9 cellular contexts compared by ENCODE assay signal in genomic region chr20:32354592-32355416, GRCh38. TPM values are rescaled to one million over a fixed set of nuclear protein-coding genes. Genes with fewer than 3 reads are reported as not detected.
A peak's percentile ranks its signal among the peaks of the same experiment; 100 is the strongest.
DNase-seq lines count a peak whose midpoint lies in the region; ATAC-seq and TF ChIP-seq lines count a peak whose summit lies in the region.
"Had no signal": no experiment of that assay in that cellular context is flagged by ENCODE, and none has a peak within 500 bp of the region (broad histone marks: within the 10 kb centered on the region; RNA-seq: fewer than 3 reads in every experiment).

No MANE protein-coding gene starts in this region.

- peak overlapping the region; percentile 83 for H3K4ac ChIP-seq in IMR-90 (ENCODE audit: low read depth, low read length)

- DNase-seq in activated CD8-positive, alpha-beta memory T cell treated with anti-CD3 and anti-CD28 coated beads, Interleukin-2, amount 50 U/mL, for 48 hours = peak; percentile 58
- DNase-seq in activated CD8-positive, alpha-beta memory T cell treated with anti-CD3 and anti-CD28 coated beads for 24 hours = no peak
- DNase-seq in IMR-90 (peak; percentile 76), astrocyte of the spinal cord (ENCODE audit: low read depth, low spot score) (peak; percentile 66), spleen (no peak), ovary (no peak), T-cell (no peak), NCI-H1436 treated with DMSO at 0.1 percent for 48 hours (lab: John Stamatoyannopoulos, UW) (no peak)
- DNase-seq: RPMI8226 had no signal

- H3K36me3 ChIP-seq in IMR-90 (ENCODE audit: control insufficient read depth, insufficient read depth, low read length) (no peaks in the 10 kb centered on the region), spleen (no peaks in the 10 kb centered on the region), ovary (no peaks in the 10 kb centered on the region)

- no peak overlapping the region for H2AK9ac ChIP-seq in IMR-90 (replicated peaks; ENCODE audit: low read depth, low read length, poor library complexity)

- H3K27me3 ChIP-seq in IMR-90 (ENCODE audit: control insufficient read depth, insufficient read depth, low read length) (no peaks in the 10 kb centered on the region), spleen (replicated peaks in 1 of 7) (no peaks in the 10 kb centered on the region), ovary (no peaks in the 10 kb centered on the region)

- H2AK5ac ChIP-seq in IMR-90 (ENCODE audit: low read depth, low read length) = peak overlapping the region; percentile 25; the same call in 1 of the 2 replicates

- ATAC-seq in IMR-90 (ENCODE audit: low read depth) (peak; percentile 4), T-cell (replicated peaks in 1 of 4) (no peak)

- H2BK15ac ChIP-seq in IMR-90 (ENCODE audit: low read depth, low read length) = peak overlapping the region; percentile 12; the same call in 1 of the 3 replicates

- H3K4me3 ChIP-seq in IMR-90 (ENCODE audit: insufficient read depth, low read depth, low read length) (no peak overlapping the region), astrocyte of the spinal cord (ENCODE audit: low read depth, low read length) (no peak overlapping the region), spleen (no peak overlapping the region), ovary (no peak overlapping the region)

- no peak overlapping the region for H4K5ac ChIP-seq in IMR-90 (ENCODE audit: low read depth, low read length)

- peak overlapping the region; percentile 77 for H2BK120ac ChIP-seq in IMR-90 (ENCODE audit: low read depth, low read length)

- H2BK5ac ChIP-seq in IMR-90 (ENCODE audit: low read depth, low read length, poor library complexity, severe bottlenecking) = peak overlapping the region; percentile 80

- H3K9me1 ChIP-seq in IMR-90 (ENCODE audit: insufficient read depth, low read length) = peaks cover 12% of the 10 kb centered on the region

- no peak overlapping the region; the same call in 1 of the 2 replicates for H3K56ac ChIP-seq in IMR-90 (ENCODE audit: extremely low read depth, insufficient read depth, low read length)

- H3K9me3 ChIP-seq in IMR-90 (ENCODE audit: control insufficient read depth, insufficient read depth, low read length) = 0 out of 2 replicates have a peak, but pooled peaks cover 3% of the 10 kb centered on the region
- H3K9me3 ChIP-seq in spleen = no peaks in the 10 kb centered on the region
- no peaks in the 10 kb centered on the region for H3K9me3 ChIP-seq in ovary

- POLR2A ChIA-PET in IMR-90 (lab: Charles Lee; ENCODE audit: unreplicated experiment) = no interaction called here
- POLR2A ChIA-PET in T-cell (lab: Charles Lee) = interaction anchor here in 1 of 2 donors (0.6 kb wide), 1 partner anchor 45 kb away, joined by 5 read pairs; no protein-coding TSS in a partner anchor

- H3K18ac ChIP-seq in IMR-90 (ENCODE audit: low read depth, low read length) = peak overlapping the region; percentile 1; the same call in 1 of the 2 replicates

- peak overlapping the region; percentile 28 for H4K91ac ChIP-seq in IMR-90 (ENCODE audit: insufficient read depth, low read depth, low read length)

- H3K4me3 Mint-ChIP-seq in T-cell = no peak overlapping the region

- no peak for TF ChIP-seq EP300 in ovary (IDR thresholded peaks at IDR 0.05)

- peak overlapping the region; percentile 4; the same call in 1 of the 2 replicates for H3K4me2 ChIP-seq in IMR-90 (ENCODE audit: low read depth, low read length)

- H3K27me3 Mint-ChIP-seq in T-cell = no peaks in the 10 kb centered on the region

- H3K27ac Mint-ChIP-seq in T-cell = no peak overlapping the region

- H3K4me1 Mint-ChIP-seq in T-cell = peaks cover 12 to 19% (median 15%) of the 10 kb centered on the region in 3 donors

- no TSS peak for BruUV-seq in IMR-90 (replicated peaks; lab: Mats Ljungman, UMichigan)

- intact Hi-C loops in IMR-90 (cut with micrococcal nuclease) = no loop called here
- intact Hi-C loops in spleen (cut with DNase I; ENCODE audit: low total_unique reads) = loop anchor here (5.0 kb wide), 1 partner anchor 73 kb away; no protein-coding TSS in a partner anchor
- intact Hi-C loops in ovary (cut with DNase I) = loop anchor here in 1 of 4 donors (5.0 kb wide), 1 partner anchor 127 kb away; no protein-coding TSS in a partner anchor

- no peak for TF ChIP-seq CTCF in IMR-90 (conservative IDR thresholded peaks at IDR 0.05; ENCODE audit: low read depth, low read length)
- TF ChIP-seq CTCF in astrocyte of the spinal cord (IDR thresholded peaks at IDR 0.05; ENCODE audit: low read depth, low read length) = no peak
- TF ChIP-seq CTCF in spleen (IDR thresholded peaks at IDR 0.05 in 8 of 11, conservative IDR thresholded peaks at IDR 0.05 in 3 of 11) = no peak
- no peak for TF ChIP-seq CTCF in ovary (IDR thresholded peaks at IDR 0.05)

- no peak for TF ChIP-seq RAD21 in IMR-90 (IDR thresholded peaks at IDR 0.05; ENCODE audit: low read length)

- no peak for TF ChIP-seq POLR2A in IMR-90 (IDR thresholded peaks at IDR 0.05; ENCODE audit: low read depth, low read length)
- TF ChIP-seq POLR2A in spleen (IDR thresholded peaks at IDR 0.05) = no peak
- TF ChIP-seq POLR2A in ovary (IDR thresholded peaks at IDR 0.05) = no peak

- WGBS in IMR-90 (ENCODE audit: extremely low coverage in 2 of 2, insufficient read length in 1 of 2), 2 experiments = no CpG with 5 or more reads among the region's 2 CpGs
- 58 to 70% (median 63%) methylated on average over 2 of the region's 2 CpGs for WGBS in spleen, 5 donors
- 21 to 28% (median 25%) methylated on average over 2 of the region's 2 CpGs for WGBS in ovary, 3 donors

- peaks cover 2% of the 10 kb centered on the region; the same call in 1 of the 2 replicates for H3K4me1 ChIP-seq in IMR-90 (ENCODE audit: control insufficient read depth, insufficient read depth, low read length)
- H3K4me1 ChIP-seq in spleen = peaks cover 0 to 37% (median 18%) of the 10 kb centered on the region in 6 donors
- H3K4me1 ChIP-seq in ovary (ENCODE audit: insufficient read depth) = peaks cover 3% of the 10 kb centered on the region

- H3K36me3 Mint-ChIP-seq in T-cell = peaks cover 2% of the 10 kb centered on the region

- CTCF ChIA-PET in IMR-90 (lab: Yijun Ruan, JAX) (no interaction called here), T-cell (lab: Charles Lee) (interaction anchor here in 1 of 2 donors (0.5 kb wide), 1 partner anchor 93 kb away, joined by 4 read pairs; no protein-coding TSS in a partner anchor)

- peak overlapping the region; percentile 81 for H3K14ac ChIP-seq in IMR-90 (replicated peaks; ENCODE audit: low read depth, low read length)

- H3K9ac ChIP-seq in IMR-90 (ENCODE audit: low read depth, low read length) = no peak overlapping the region

- no peaks in the 10 kb centered on the region for H3K9me3 Mint-ChIP-seq in T-cell

- in situ Hi-C loops in IMR-90 (cut with MboI; ENCODE audit: low sequenced_read_pairs) (no loop called here), astrocyte of the spinal cord (cut with HindIII; ENCODE audit: low sequenced_read_pairs) (no loop called here)

- no peak overlapping the region for H2AFZ ChIP-seq in IMR-90 (replicated peaks; ENCODE audit: low read length, poor library complexity)

- H3K23ac ChIP-seq in IMR-90 (ENCODE audit: low read depth, low read length) = peak overlapping the region; percentile 78; the same call in 1 of the 2 replicates

- dilution Hi-C loops in IMR-90 (cut with HindIII; ENCODE audit: low sequenced_read_pairs, unreplicated experiment) = no loop called here

- peak overlapping the region; percentile 67 for H2BK20ac ChIP-seq in IMR-90 (ENCODE audit: low read depth, low read length)

- H4K8ac ChIP-seq in IMR-90 (ENCODE audit: low read depth in 2 of 2, low read length in 2 of 2) = peak overlapping the region in 1 of 2 experiments; percentile 62; a peak in 2 of 4 replicates

- H3K27ac ChIP-seq in IMR-90 (ENCODE audit: insufficient read depth, low read length) (peak overlapping the region; percentile 53; the same call in 1 of the 2 replicates), spleen (peak overlapping the region in 5 of 8 donors; percentile 1 to 99 (median 45)), ovary (no peak overlapping the region)

- H3K79me1 ChIP-seq in IMR-90 (ENCODE audit: low read depth in 1 of 2, low read length in 2 of 2) = peaks cover 0 to 23% of the 10 kb centered on the region in 2 experiments; a peak in 2 of 4 replicates

- peaks cover 17% of the 10 kb centered on the region for H4K20me1 ChIP-seq in IMR-90 (ENCODE audit: insufficient read depth, low read length)

TF ChIP-seq in IMR-90, 13 proteins besides CTCF, POLR2A, EP300 and RAD21 (continues in another document):
- TF ChIP-seq ELK1 (IDR thresholded peaks at IDR 0.05; ENCODE audit: borderline replicate concordance, low read depth, low read length) (no peak), NFE2L2 (IDR thresholded peaks at IDR 0.05; ENCODE audit: low read depth, low read length) (no peak), BHLHE40 (IDR thresholded peaks at IDR 0.05; ENCODE audit: low read depth, low read length) (no peak), MXI1 (IDR thresholded peaks at IDR 0.05; ENCODE audit: borderline replicate concordance, low read depth, low read length) (no peak), RFX5 (IDR thresholded peaks at IDR 0.05; ENCODE audit: low read depth, low read length) (no peak), FOS (IDR thresholded peaks at IDR 0.05; ENCODE audit: low read depth, low read length) (peak; percentile 71), MAZ (IDR thresholded peaks at IDR 0.05; ENCODE audit: borderline replicate concordance, low read depth, low read length) (no peak), RCOR1 (IDR thresholded peaks at IDR 0.05; ENCODE audit: insufficient replicate concordance, low read length) (peak; percentile 69), MAFK (IDR thresholded peaks at IDR 0.05; ENCODE audit: low read depth, low read length) (no peak), CEBPB (IDR thresholded peaks at IDR 0.05; ENCODE audit: low read depth, low read length) (peak; percentile 56), SMC3 (IDR thresholded peaks at IDR 0.05; ENCODE audit: low read depth, low read length) (no peak)

RNA-seq across cellular contexts. Expression of gene ASXL1, which starts 3.3 kb away (rescaled TPM):
- total RNA-seq in IMR-90 (2012; rRNA removed) = 29.9 and 33.3 TPM in 2 replicates
- 35.2 and 37.1 TPM in 2 replicates for polyA plus RNA-seq in IMR-90 (2012; rRNA removed)
- polyA plus RNA-seq in IMR-90 (2012; cell fraction: cytosol; rRNA removed) = 14.9 and 24.1 TPM in 2 replicates
- polyA plus RNA-seq in IMR-90 (2012; cell fraction: nucleus; rRNA removed; ENCODE audit: low replicate concordance) = 156 and 211 TPM in 2 replicates
- 100 to 1,000 TPM in 4 of 7 donors, 10 to 100 TPM in 3; 88.2 to 149 (median 101) TPM for total RNA-seq in spleen
- 10 to 100 TPM; 14.1 to 33.6 (median 29.4) TPM for polyA plus RNA-seq in spleen
- total RNA-seq in ovary = 10 to 100 TPM; 52.6 to 85.1 (median 71.2) TPM
- polyA plus RNA-seq in ovary = 10 to 100 TPM; 31.6 to 49.7 TPM
- total RNA-seq in T-cell = 100 to 1,000 TPM; 122 to 204 (median 137) TPM

Comparison
In these comparisons a context has a peak if more than half of its experiments do, and no peak if none do; other contexts are left out.
1. DNase-seq: peak in activated CD8-positive, alpha-beta memory T cell treated with anti-CD3 and anti-CD28 coated beads, Interleukin-2, amount 50 U/mL, for 48 hours (single experiment), IMR-90 (single experiment) and astrocyte of the spinal cord (single experiment); none in activated CD8-positive, alpha-beta memory T cell treated with anti-CD3 and anti-CD28 coated beads for 24 hours (single experiment), spleen (single experiment), ovary (0 of 5), T-cell (0 of 34) and NCI-H1436 treated with DMSO at 0.1 percent for 48 hours (single experiment).
2. H3K27ac ChIP-seq: peak in IMR-90 (single experiment) and spleen (5 of 8); none in ovary (0 of 2).